ENCODE assay signal across 8 cellular contexts in the genomic region with DNA sequence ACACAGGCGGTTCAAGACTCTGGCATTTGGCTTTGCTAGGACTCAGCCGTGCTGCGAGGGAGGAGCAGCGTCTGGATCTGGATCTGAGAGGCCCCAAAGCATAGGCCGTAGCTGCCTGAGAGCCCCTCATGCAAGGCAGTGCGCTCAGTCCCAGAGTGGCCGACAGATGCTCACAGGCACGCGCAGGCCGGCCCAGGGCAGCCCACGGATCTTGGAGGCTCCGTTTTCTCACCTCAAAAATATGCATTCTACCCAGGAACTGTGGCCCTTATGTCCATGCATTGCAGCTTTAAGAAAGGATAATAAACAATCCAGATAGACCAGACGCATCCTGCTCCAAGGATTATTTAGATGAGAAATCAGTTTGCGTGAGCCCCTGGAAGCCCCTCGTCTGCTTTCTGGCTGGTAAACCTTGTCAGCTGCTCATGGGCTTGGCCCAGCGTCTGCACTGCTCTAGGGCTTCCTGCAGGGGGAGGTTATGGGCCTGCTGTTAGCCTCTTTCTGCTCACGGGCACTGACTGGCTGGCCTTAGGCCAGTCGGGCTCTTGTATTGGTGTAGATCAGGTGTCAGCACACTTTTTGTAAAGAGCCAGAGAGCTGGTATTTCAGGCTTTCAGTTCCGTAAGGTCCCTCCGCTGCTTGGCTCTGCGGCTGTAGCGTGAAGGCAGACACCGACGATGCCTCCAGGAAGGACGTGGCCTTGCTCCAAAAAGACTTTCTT. TPM values are rescaled to one million over a fixed set of nuclear protein-coding genes. Genes with fewer than 3 reads are reported as not detected.
A peak's percentile ranks its signal among the peaks of the same experiment; 100 is the strongest.
DNase-seq lines count a peak whose midpoint lies in the region; ATAC-seq and TF ChIP-seq lines count a peak whose summit lies in the region.

No MANE protein-coding gene starts in this region.

- no peaks in the 10 kb centered on the region for H3K36me3 ChIP-seq in H7 (replicated peaks; ENCODE audit: control insufficient read depth, insufficient read depth, low read length)
- H3K36me3 ChIP-seq in CD8-positive, alpha-beta T cell (ENCODE audit: insufficient read depth, low read length) = no peaks in the 10 kb centered on the region

- H3K4me1 ChIP-seq in CD8-positive, alpha-beta T cell (ENCODE audit: insufficient read depth, low read length) = no peaks in the 10 kb centered on the region

- H3K27me3 Mint-ChIP-seq in CD8-positive, alpha-beta T cell (ENCODE audit: low read depth) = no peaks in the 10 kb centered on the region

- H3K9me3 Mint-ChIP-seq in CD8-positive, alpha-beta T cell = no peaks in the 10 kb centered on the region

- H3K27me3 ChIP-seq in H7 (ENCODE audit: control insufficient read depth, insufficient read depth, low read length) = no peaks in the 10 kb centered on the region
- no peaks in the 10 kb centered on the region for H3K27me3 ChIP-seq in CD8-positive, alpha-beta T cell (ENCODE audit: insufficient read depth, low read length)

- no peaks in the 10 kb centered on the region for H3K9me3 ChIP-seq in CD8-positive, alpha-beta T cell (ENCODE audit: low read length)

- ATAC-seq in CD8-positive, alpha-beta T cell = no peak
- ATAC-seq in GM19023 (IDR thresholded peaks at IDR 0.05; ENCODE audit: unreplicated experiment) = no peak

- no peak overlapping the region for H3K4me3 ChIP-seq in H7 (ENCODE audit: insufficient read depth, low read depth, low read length)
- no peak overlapping the region for H3K4me3 ChIP-seq in CD8-positive, alpha-beta T cell (ENCODE audit: low read depth, low read length)

- CTCF ChIA-PET in CD8-positive, alpha-beta T cell (lab: Charles Lee) = interaction anchor here (0.9 to 1.2 kb wide), 2 partner anchors 59 to 277 kb away, joined by 3 to 4 read pairs; no protein-coding TSS in a partner anchor

- POLR2A ChIA-PET in CD8-positive, alpha-beta T cell (lab: Charles Lee) = no interaction called here

- intact Hi-C loops in cardiac septum (cut with DNase I) = no loop called here
- intact Hi-C loops in CD8-positive, alpha-beta T cell (cut with DNase I, micrococcal nuclease) = loop anchor here in 1 of 2 experiments (2.0 kb wide), 1 partner anchor 60 kb away; no protein-coding TSS in a partner anchor

- no peak overlapping the region for H3K4me3 Mint-ChIP-seq in CD8-positive, alpha-beta T cell

- no peaks in the 10 kb centered on the region for H3K4me1 Mint-ChIP-seq in CD8-positive, alpha-beta T cell (ENCODE audit: low read depth)

- DNase-seq in H7 (peak; percentile 93), OCI-M1 (lab: John Stamatoyannopoulos, UW) (peak; percentile 11), cardiac septum (ENCODE audit: low spot score) (peak; percentile 68), NCI-H446 treated with DMSO at 0.1 percent for 48 hours (lab: John Stamatoyannopoulos, UW) (no peak), COLO829 (ENCODE audit: low spot score) (no peak)
- DNase-seq in CD8-positive, alpha-beta T cell = no peak

- H3K27ac ChIP-seq in 22Rv1 = no peak overlapping the region
- no peak overlapping the region for H3K27ac ChIP-seq in CD8-positive, alpha-beta T cell (ENCODE audit: low read depth, low read length)

- peak; percentile 63 for TF ChIP-seq CTCF in 22Rv1 (IDR thresholded peaks at IDR 0.05)
- no peak for TF ChIP-seq CTCF in CD8-positive, alpha-beta T cell (IDR thresholded peaks at IDR 0.05)

- H3K27ac Mint-ChIP-seq in CD8-positive, alpha-beta T cell = no peak overlapping the region

- no peaks in the 10 kb centered on the region for H3K36me3 Mint-ChIP-seq in CD8-positive, alpha-beta T cell

RNA-seq across cellular contexts. Expression of a gene that starts 24.2 kb away (rescaled TPM):
- 0.22 TPM in 1 of 2 replicates, not detected in the other for total RNA-seq in H7 (2014; rRNA removed; shearing (Covaris generic))
- 0.70 TPM for total RNA-seq in cardiac septum
- total RNA-seq in CD8-positive, alpha-beta T cell = under 1 TPM in 1 of 2 experiments, not detected in 1; 0.42 TPM

Comparison
In these comparisons a context has a peak if more than half of its experiments do, and no peak if none do; other contexts are left out.
1. DNase-seq: peak in H7 (single experiment), OCI-M1 (single experiment) and cardiac septum (single experiment); none in CD8-positive, alpha-beta T cell (0 of 7), NCI-H446 treated with DMSO at 0.1 percent for 48 hours (single experiment) and COLO829 (single experiment).